Comparison of ENCODE assay signal across 15 cellular contexts in genomic region chr4:1614502-1614853, GRCh38.
DNase-seq lines count a peak whose midpoint lies in the region; ATAC-seq and TF ChIP-seq lines count a peak whose summit lies in the region.
"Had no signal": no experiment of that assay in that cellular context is flagged by ENCODE, and none has a peak within 500 bp of the region (broad histone marks: within the 10 kb centered on the region; RNA-seq: fewer than 3 reads in every experiment).

No MANE protein-coding gene starts in this region.

- no peak overlapping the region for H3K27ac ChIP-seq in CD4-positive, alpha-beta memory T cell (ENCODE audit: low read depth, low read length)

- peaks cover 17% of the 10 kb centered on the region for H3K4me1 Mint-ChIP-seq in activated naive CD4-positive, alpha-beta T cell treated with anti-CD3 and anti-CD28 coated beads for 36 hours (ENCODE audit: low read depth)
- peaks cover 21 to 40% (median 26%) of the 10 kb centered on the region in 4 donors for H3K4me1 Mint-ChIP-seq in CD4-positive, alpha-beta memory T cell
- H3K4me1 Mint-ChIP-seq in WTC11 = no peaks in the 10 kb centered on the region; the same call in 1 of the 2 replicates

- POLR2A ChIA-PET in CD4-positive, alpha-beta memory T cell (lab: Charles Lee; ENCODE audit: partially characterized antibody) = interaction anchor here (1.6 kb wide), 1 partner anchor 9 kb away, joined by 9 read pairs; no protein-coding TSS in a partner anchor
- POLR2A ChIA-PET in WTC11 (lab: Charles Lee) = no interaction called here

- H3K4me1 ChIP-seq in CD4-positive, alpha-beta memory T cell (ENCODE audit: insufficient read depth, low read length) = peaks cover 27% of the 10 kb centered on the region

- H3K27ac Mint-ChIP-seq in activated naive CD4-positive, alpha-beta T cell treated with anti-CD3 and anti-CD28 coated beads for 36 hours = peak overlapping the region; percentile 5
- H3K27ac Mint-ChIP-seq in CD4-positive, alpha-beta memory T cell = peak overlapping the region; percentile 59 to 97 (median 84)
- H3K27ac Mint-ChIP-seq in WTC11 = no peak overlapping the region

- H3K36me3 ChIP-seq in CD4-positive, alpha-beta memory T cell (ENCODE audit: insufficient read depth, low read length) = no peaks in the 10 kb centered on the region

- no peaks in the 10 kb centered on the region for H3K27me3 Mint-ChIP-seq in activated naive CD4-positive, alpha-beta T cell treated with anti-CD3 and anti-CD28 coated beads for 36 hours (ENCODE audit: low read depth)
- peaks cover 0 to 2% of the 10 kb centered on the region in 2 donors for H3K27me3 Mint-ChIP-seq in CD4-positive, alpha-beta memory T cell
- no peaks in the 10 kb centered on the region for H3K27me3 Mint-ChIP-seq in WTC11 (ENCODE audit: low read depth)

- H3K27me3 ChIP-seq in CD4-positive, alpha-beta memory T cell (ENCODE audit: insufficient read depth, low read length) = no peaks in the 10 kb centered on the region

- intact Hi-C loops in activated naive CD4-positive, alpha-beta T cell treated with anti-CD3 and anti-CD28 coated beads for 36 hours (cut with micrococcal nuclease) = no loop called here
- intact Hi-C loops in CD4-positive, alpha-beta memory T cell (cut with micrococcal nuclease) = no loop called here
- intact Hi-C loops in sciatic nerve (cut with DNase I) = no loop called here

- no peaks in the 10 kb centered on the region for H3K36me3 Mint-ChIP-seq in activated naive CD4-positive, alpha-beta T cell treated with anti-CD3 and anti-CD28 coated beads for 36 hours (ENCODE audit: low read depth)
- no peaks in the 10 kb centered on the region for H3K36me3 Mint-ChIP-seq in CD4-positive, alpha-beta memory T cell
- no peaks in the 10 kb centered on the region for H3K36me3 Mint-ChIP-seq in WTC11

- H3K4me3 Mint-ChIP-seq in activated naive CD4-positive, alpha-beta T cell treated with anti-CD3 and anti-CD28 coated beads for 36 hours = no peak overlapping the region
- peak overlapping the region in 6 of 8 donors; percentile 11 to 77 (median 72) for H3K4me3 Mint-ChIP-seq in CD4-positive, alpha-beta memory T cell
- no peak overlapping the region for H3K4me3 Mint-ChIP-seq in WTC11

- no peak for TF ChIP-seq CTCF in WTC11 (IDR thresholded peaks at IDR 0.05)

- CTCF ChIA-PET in activated naive CD4-positive, alpha-beta T cell treated with anti-CD3 and anti-CD28 coated beads for 36 hours (lab: Charles Lee) = no interaction called here
- CTCF ChIA-PET in CD4-positive, alpha-beta memory T cell (lab: Charles Lee; ENCODE audit: partially characterized antibody) = no interaction called here
- CTCF ChIA-PET in WTC11 (lab: Charles Lee) = no interaction called here

- peaks cover 8% of the 10 kb centered on the region for H3K9me3 Mint-ChIP-seq in activated naive CD4-positive, alpha-beta T cell treated with anti-CD3 and anti-CD28 coated beads for 36 hours
- peaks cover 2 to 22% (median 9%) of the 10 kb centered on the region in 8 donors for H3K9me3 Mint-ChIP-seq in CD4-positive, alpha-beta memory T cell
- peaks cover 9% of the 10 kb centered on the region for H3K9me3 Mint-ChIP-seq in WTC11

- no peak for DNase-seq in activated naive CD4-positive, alpha-beta T cell treated with anti-CD3 and anti-CD28 coated beads for 36 hours
- DNase-seq in activated naive CD4-positive, alpha-beta T cell treated with anti-CD3 and anti-CD28 coated beads, Interleukin-2, amount 50 U/mL, for 16 hours = no peak
- peak in 1 of 5 donors; percentile 9 for DNase-seq in CD4-positive, alpha-beta memory T cell
- DNase-seq in WTC11 (ENCODE audit: low spot score) (no peak), retina (peak; percentile 50), OCI-M1 (lab: John Stamatoyannopoulos, UW) (no peak), sciatic nerve (ENCODE audit: low spot score) (no peak)
- DNase-seq: DMS79 treated with DMSO at 0.1 percent for 48 hours, H7, KG1, NCI-H1436, NCI-H2029, NCI-H774, SHP77 treated with DMSO at 0.1 percent for 48 hours had no signal

- no peak overlapping the region for H3K4me3 ChIP-seq in CD4-positive, alpha-beta memory T cell (ENCODE audit: low read length in 2 of 2)

- ATAC-seq in WTC11 (no peak), sciatic nerve (no peak)
- ATAC-seq: HepG2 had no signal

- H3K9me3 ChIP-seq in CD4-positive, alpha-beta memory T cell (ENCODE audit: control insufficient read depth in 1 of 2, low read length in 2 of 2) = no peaks in the 10 kb centered on the region

TF ChIP-seq in WTC11, 78 proteins besides CTCF, POLR2A, EP300 and RAD21:
- TF ChIP-seq GABPB1 (CRISPR knock-in tag; IDR thresholded peaks at IDR 0.05) (no peak), RELA (CRISPR knock-in tag; IDR thresholded peaks at IDR 0.05; ENCODE audit: borderline replicate concordance) (0 out of 2 replicates have a peak, but pooled peaks have one; percentile 55)

Comparison
In these comparisons a context has a peak if more than half of its experiments do, and no peak if none do; other contexts are left out.
1. H3K4me3 Mint-ChIP-seq: peak in CD4-positive, alpha-beta memory T cell (6 of 8); none in activated naive CD4-positive, alpha-beta T cell treated with anti-CD3 and anti-CD28 coated beads for 36 hours (single experiment) and WTC11 (single experiment).